ENCODE assay signal across 10 cellular contexts in the genomic region with DNA sequence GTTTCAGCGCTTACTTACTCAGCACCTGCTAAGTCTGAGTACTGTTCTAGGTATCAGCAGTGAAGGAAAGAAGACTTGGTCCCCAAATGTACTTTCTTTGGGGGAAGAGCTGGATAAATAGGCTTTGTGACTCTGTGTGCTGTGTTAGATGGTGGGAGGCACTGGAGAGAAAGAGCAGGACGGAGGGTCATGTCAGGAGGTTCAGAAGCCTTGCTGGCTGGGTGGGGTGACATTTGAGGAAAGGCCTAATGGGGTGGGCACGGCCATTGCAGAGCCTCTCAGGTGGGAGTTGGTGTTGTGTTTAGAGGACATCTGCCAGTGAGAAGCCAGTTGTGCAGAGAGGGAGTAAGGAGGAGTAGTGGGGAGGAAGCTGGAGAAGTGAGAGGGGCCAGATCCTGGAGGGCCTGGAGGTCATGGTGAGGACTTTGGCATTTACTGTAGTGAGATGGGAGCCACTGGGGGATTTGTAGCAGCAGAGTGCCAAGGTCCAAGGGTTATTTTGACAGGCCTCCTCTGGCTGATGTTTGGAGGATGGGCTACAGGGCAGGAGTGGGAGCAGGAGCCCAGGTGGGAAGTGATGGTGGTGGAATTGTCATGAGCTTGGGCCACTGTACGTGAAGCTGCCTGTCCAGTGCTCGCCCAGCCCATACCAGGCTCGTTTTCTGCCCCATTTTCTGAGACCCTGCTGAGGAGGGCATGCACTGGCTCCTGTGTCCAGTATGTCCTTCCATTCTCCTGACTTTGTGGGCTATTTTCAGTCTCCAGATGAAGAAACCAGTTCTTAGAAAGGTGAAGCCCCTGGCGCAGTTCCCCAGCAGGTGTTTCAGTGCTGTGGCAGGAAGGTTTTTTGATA. TPM values are rescaled to one million over a fixed set of nuclear protein-coding genes. Genes with fewer than 3 reads are reported as not detected.
A peak's percentile ranks its signal among the peaks of the same experiment; 100 is the strongest.
DNase-seq lines count a peak whose midpoint lies in the region; ATAC-seq, FAIRE-seq and TF ChIP-seq lines count a peak whose summit lies in the region.
"Had no signal": no experiment of that assay in that cellular context is flagged by ENCODE, and none has a peak within 500 bp of the region (broad histone marks: within the 10 kb centered on the region; RNA-seq: fewer than 3 reads in every experiment).

No MANE protein-coding gene starts in this region.

- no peak overlapping the region for H3K23ac ChIP-seq in mesendoderm (ENCODE audit: low read length)

- H3K27ac Mint-ChIP-seq in activated CD4-positive, alpha-beta T cell treated with anti-CD3 and anti-CD28 coated beads, Interleukin-2, amount 10 ng/mL, durations not matched to agents 7 days and 5 days: peak overlapping the region; percentile 54
- peak overlapping the region; percentile 23 for H3K27ac Mint-ChIP-seq in activated naive CD8-positive, alpha-beta T cell treated with anti-CD3 and anti-CD28 coated beads for 36 hours

- peaks cover 19% of the 10 kb centered on the region for H3K36me3 Mint-ChIP-seq in activated CD4-positive, alpha-beta T cell treated with anti-CD3 and anti-CD28 coated beads, Interleukin-2, amount 10 ng/mL, durations not matched to agents 7 days and 5 days (ENCODE audit: low read depth)
- H3K36me3 Mint-ChIP-seq in activated naive CD8-positive, alpha-beta T cell treated with anti-CD3 and anti-CD28 coated beads for 36 hours: peaks cover 27% of the 10 kb centered on the region

- H3K79me2 ChIP-seq in HepG2 (ENCODE audit: insufficient read depth, low read length) (peaks cover 50% of the 10 kb centered on the region), mesendoderm (ENCODE audit: control insufficient read depth, insufficient read depth, low read length) (peaks cover 28% of the 10 kb centered on the region)

- H3K79me1 ChIP-seq in mesendoderm (ENCODE audit: low read length): peaks cover 42% of the 10 kb centered on the region

- peaks cover 38% of the 10 kb centered on the region for H3K4me1 Mint-ChIP-seq in activated CD4-positive, alpha-beta T cell treated with anti-CD3 and anti-CD28 coated beads, Interleukin-2, amount 10 ng/mL, durations not matched to agents 7 days and 5 days
- H3K4me1 Mint-ChIP-seq in activated naive CD8-positive, alpha-beta T cell treated with anti-CD3 and anti-CD28 coated beads for 36 hours: peaks cover 40% of the 10 kb centered on the region

- H3K9me3 ChIP-seq in HepG2 (ENCODE audit: low read length): no peaks in the 10 kb centered on the region
- no peaks in the 10 kb centered on the region for H3K9me3 ChIP-seq in subcutaneous abdominal adipose tissue (ENCODE audit: control insufficient read depth in 5 of 5, low read length in 5 of 5)

- H3K27me3 Mint-ChIP-seq in activated CD4-positive, alpha-beta T cell treated with anti-CD3 and anti-CD28 coated beads, Interleukin-2, amount 10 ng/mL, durations not matched to agents 7 days and 5 days: no peaks in the 10 kb centered on the region
- no peaks in the 10 kb centered on the region for H3K27me3 Mint-ChIP-seq in activated naive CD8-positive, alpha-beta T cell treated with anti-CD3 and anti-CD28 coated beads for 36 hours

- no peak overlapping the region for H3K4ac ChIP-seq in mesendoderm (ENCODE audit: low read depth, low read length)

- 56% methylated on average over 7 of the region's 7 CpGs for WGBS in HepG2 (ENCODE audit: low lambda C conversion rate)
- no CpG with 5 or more reads among the region's 7 CpGs for WGBS in mesendoderm (ENCODE audit: extremely low coverage, insufficient coverage, low lambda C conversion rate)

- H3K4me1 ChIP-seq in HepG2 (ENCODE audit: insufficient read depth, low read length) (peaks cover 60% of the 10 kb centered on the region), subcutaneous abdominal adipose tissue (ENCODE audit: control insufficient read depth in 5 of 5, insufficient read depth in 5 of 5, low read length in 5 of 5) (peaks cover 39 to 89% (median 69%) of the 10 kb centered on the region in 5 donors), mesendoderm (ENCODE audit: control insufficient read depth, low read depth, low read length) (peaks cover 5% of the 10 kb centered on the region)

- H3K9me3 Mint-ChIP-seq in activated CD4-positive, alpha-beta T cell treated with anti-CD3 and anti-CD28 coated beads, Interleukin-2, amount 10 ng/mL, durations not matched to agents 7 days and 5 days: no peaks in the 10 kb centered on the region
- no peaks in the 10 kb centered on the region for H3K9me3 Mint-ChIP-seq in activated naive CD8-positive, alpha-beta T cell treated with anti-CD3 and anti-CD28 coated beads for 36 hours

- H3K18ac ChIP-seq in mesendoderm (ENCODE audit: low read length): no peak overlapping the region

- H3K9ac ChIP-seq in HepG2 (ENCODE audit: insufficient read depth, low read depth, low read length) (peak overlapping the region; percentile 100), subcutaneous abdominal adipose tissue (ENCODE audit: low read length in 5 of 5) (peak overlapping the region; percentile 57 to 99 (median 68)), mesendoderm (ENCODE audit: low read length) (no peak overlapping the region)

- intact Hi-C loops in HepG2 (cut with micrococcal nuclease; ENCODE audit: unreplicated experiment): loop anchor here (1.0 to 5.0 kb wide), 2 partner anchors 34 to 142 kb away; no protein-coding TSS in a partner anchor

- no peak overlapping the region for H3K56ac ChIP-seq in mesendoderm (ENCODE audit: low read length)

- H4K20me1 ChIP-seq in HepG2 (ENCODE audit: insufficient read depth, low read length): peaks cover 18% of the 10 kb centered on the region; the same call in 1 of the 2 replicates

- H2BK5ac ChIP-seq in mesendoderm (ENCODE audit: low read length): no peak overlapping the region

- CTCF ChIA-PET in activated CD4-positive, alpha-beta T cell treated with anti-CD3 and anti-CD28 coated beads, Interleukin-2, amount 10 ng/mL, durations not matched to agents 7 days and 5 days (lab: Charles Lee): interaction anchor here (0.9 to 1.8 kb wide), 3 partner anchors 16 to 95 kb away, joined by 3 to 4 read pairs (median 3); no protein-coding TSS in a partner anchor
- CTCF ChIA-PET in HepG2 (lab: Yijun Ruan, JAX; ENCODE audit: low intra/inter-chr PET ratio, low total read pairs): no interaction called here

- peak; percentile 31 to 48; a peak in 3 of 4 replicates for TF ChIP-seq POLR2A in HepG2 (IDR thresholded peaks at IDR 0.05; ENCODE audit: insufficient read depth in 1 of 2, low read depth in 2 of 2, low read length in 2 of 2)

- H3K4me3 ChIP-seq in HepG2 (replicated peaks in 1 of 3; ENCODE audit: insufficient read depth in 1 of 3, low read depth in 2 of 3, low read length in 3 of 3) (peak overlapping the region in 2 of 3 experiments; percentile 3 to 43; a peak in 4 of 6 replicates), subcutaneous abdominal adipose tissue (ENCODE audit: low read depth in 1 of 5, low read length in 5 of 5) (peak overlapping the region in 2 of 5 donors; percentile 2 to 6), mesendoderm (ENCODE audit: low read length) (no peak overlapping the region)

- ATAC-seq in HepG2 (peak; percentile 81), HG02610 (IDR thresholded peaks at IDR 0.05; ENCODE audit: unreplicated experiment) (no peak)

- no peaks in the 10 kb centered on the region; a peak in 1 of 5 replicates for H3K27me3 ChIP-seq in HepG2 (ENCODE audit: control insufficient read depth in 1 of 2, insufficient read depth in 2 of 2, low read length in 2 of 2)
- H3K27me3 ChIP-seq in subcutaneous abdominal adipose tissue (ENCODE audit: control insufficient read depth in 5 of 5, insufficient read depth in 4 of 5, low read length in 5 of 5): peaks cover 0 to 3% (median 0%) of the 10 kb centered on the region in 5 donors
- no peaks in the 10 kb centered on the region for H3K27me3 ChIP-seq in mesendoderm (ENCODE audit: insufficient read depth, low read length, poor library complexity)

- no peak overlapping the region for H4K5ac ChIP-seq in mesendoderm (ENCODE audit: low read length)

- DNase-seq in activated CD4-positive, alpha-beta T cell treated with anti-CD3 and anti-CD28 coated beads, Interleukin-2, amount 10 ng/mL, durations not matched to agents 7 days and 5 days: peak; percentile 4
- DNase-seq in activated CD4-positive, alpha-beta T cell treated with anti-CD3 and anti-CD28 coated beads, Interleukin-2, amount 50 U/mL, for 4 hours: no peak
- no peak for DNase-seq in activated naive CD8-positive, alpha-beta T cell treated with anti-CD3 and anti-CD28 coated beads for 36 hours
- peak; percentile 79 for DNase-seq in HepG2 (ENCODE audit: low spot score)
- no peak for DNase-seq in mesendoderm
- DNase-seq in NOMO-1 (lab: John Stamatoyannopoulos, UW; ENCODE audit: unreplicated experiment in 2 of 2): no peak
- DNase-seq: NCI-H446; stimulated activated CD4-positive, alpha-beta T cell treated with anti-CD3 and anti-CD28 coated beads, Interleukin-1b, Interleukin-23, amount 100 ng/mL, for 48 hours had no signal

- H2BK15ac ChIP-seq in mesendoderm (replicated peaks; ENCODE audit: low read depth): no peak overlapping the region

- TF ChIP-seq RAD21 in HepG2 (CRISPR knock-in tag; IDR thresholded peaks at IDR 0.05): peak; percentile 50; the same call in 1 of the 2 replicates

- TF ChIP-seq CTCF in HepG2 (CRISPR knock-in tag; IDR thresholded peaks at IDR 0.05): peak; percentile 53

- H2AK5ac ChIP-seq in mesendoderm (ENCODE audit: low read length): no peak overlapping the region

- in situ Hi-C loops in HepG2 (cut with HindIII; ENCODE audit: extremely low pct_ligation_motif_present, low pct_unique_long_range_greater_than_20kb): no loop called here

- peak; percentile 96 for FAIRE-seq in HepG2 (lab: Jason Lieb, UNC)

- no peak overlapping the region for H4K8ac ChIP-seq in mesendoderm (ENCODE audit: low read depth, low read length)

- H3K4me2 ChIP-seq in HepG2 (ENCODE audit: low read depth, low read length) (peak overlapping the region; percentile 98), mesendoderm (ENCODE audit: low read length) (no peak overlapping the region)

- POLR2A ChIA-PET in activated CD4-positive, alpha-beta T cell treated with anti-CD3 and anti-CD28 coated beads, Interleukin-2, amount 10 ng/mL, durations not matched to agents 7 days and 5 days (lab: Charles Lee): no interaction called here
- POLR2A ChIA-PET in HepG2 (lab: Yijun Ruan, JAX): interaction anchor here (0.9 to 3.4 kb wide), 10 partner anchors 8 to 140 kb away, joined by 3 to 15 read pairs (median 4); a partner anchor contains a TSS

- no peak overlapping the region for H2BK120ac ChIP-seq in mesendoderm (ENCODE audit: low read depth, low read length)

- peak in 1 of 2 experiments; percentile 67; a peak in 1 of 4 replicates for TF ChIP-seq EP300 in HepG2 (IDR thresholded peaks at IDR 0.05; ENCODE audit: low read depth in 2 of 2, low read length in 2 of 2)
- peak; percentile 23; the same call in 1 of the 2 replicates for TF ChIP-seq EP300 in HepG2 (CRISPR knock-in tag; IDR thresholded peaks at IDR 0.05; ENCODE audit: borderline replicate concordance)

- BruUV-seq in HepG2 (replicated peaks; lab: Mats Ljungman, UMichigan): no TSS peak

- H2AFZ ChIP-seq in HepG2 (ENCODE audit: low read length): no peak overlapping the region

- peaks cover 6 to 9% of the 10 kb centered on the region in 2 experiments; a peak in 3 of 5 replicates for H3K36me3 ChIP-seq in HepG2 (replicated peaks in 1 of 2; ENCODE audit: control insufficient read depth in 1 of 2, insufficient read depth in 2 of 2, low read length in 2 of 2)
- H3K36me3 ChIP-seq in subcutaneous abdominal adipose tissue (ENCODE audit: control insufficient read depth in 5 of 5, insufficient read depth in 5 of 5, low read length in 5 of 5): peaks cover 0 to 7% (median under 1%) of the 10 kb centered on the region in 5 donors
- no peaks in the 10 kb centered on the region for H3K36me3 ChIP-seq in mesendoderm (ENCODE audit: control insufficient read depth, insufficient read depth, low read length)

- H3K4me3 Mint-ChIP-seq in activated CD4-positive, alpha-beta T cell treated with anti-CD3 and anti-CD28 coated beads, Interleukin-2, amount 10 ng/mL, durations not matched to agents 7 days and 5 days: peak overlapping the region; percentile 22
- no peak overlapping the region for H3K4me3 Mint-ChIP-seq in activated naive CD8-positive, alpha-beta T cell treated with anti-CD3 and anti-CD28 coated beads for 36 hours

- peak overlapping the region; percentile 98 for H3K27ac ChIP-seq in HepG2 (ENCODE audit: extremely low read length, insufficient read depth, low read length)
- H3K27ac ChIP-seq in subcutaneous abdominal adipose tissue (ENCODE audit: low read depth, low read length): peak overlapping the region; percentile 100
- H3K27ac ChIP-seq in mesendoderm (ENCODE audit: low read depth, low read length): no peak overlapping the region

RNA-seq across cellular contexts. Expression of a gene that starts 0.9 kb away (rescaled TPM):
- 1 to 10 TPM; 1.4 to 2.2 TPM for total RNA-seq in activated CD4-positive, alpha-beta T cell treated with anti-CD3 and anti-CD28 coated beads, Interleukin-2, amount 10 ng/mL, durations not matched to agents 7 days and 5 days
- total RNA-seq in activated naive CD8-positive, alpha-beta T cell treated with anti-CD3 and anti-CD28 coated beads for 36 hours: 1 to 10 TPM; 3.3 to 3.9 TPM
- 0.87 and 1.2 TPM in 2 replicates for total RNA-seq in HepG2 (2016; rRNA removed; fragmentation: Illumina TruSeq; extraction: Trizol)
- 0.79 and 0.91 TPM in 2 replicates for total RNA-seq in HepG2 (2016; cell fraction: cytosol; rRNA removed; fragmentation: Illumina TruSeq; extraction: Trizol; ENCODE audit: low read depth)
- total RNA-seq in HepG2 (2016; cell fraction: insoluble cytoplasmic fraction; rRNA removed; fragmentation: Illumina TruSeq; extraction: Trizol): 0.89 and 1.1 TPM in 2 replicates
- 0.48 and 0.93 TPM in 2 replicates for total RNA-seq in HepG2 (2016; cell fraction: membrane; rRNA removed; fragmentation: Illumina TruSeq; extraction: Trizol)
- 0.66 and 0.81 TPM in 2 replicates for total RNA-seq in HepG2 (2016; cell fraction: nucleus; rRNA removed; fragmentation: Illumina TruSeq; extraction: Trizol)
- polyA plus RNA-seq in HepG2 (2011; rRNA removed): 2.4 and 2.9 TPM in 2 replicates
- 2.5 and 3.1 TPM in 2 replicates for polyA plus RNA-seq in HepG2 (2011; cell fraction: cytosol; rRNA removed)
- 6.1 and 6.2 TPM in 2 replicates for polyA plus RNA-seq in HepG2 (2011; cell fraction: nucleus; rRNA removed)
- 2.1 and 4.3 TPM in 2 replicates for polyA plus RNA-seq in HepG2 (2012)
- polyA plus RNA-seq in HepG2 (2016; cell fraction: cytosol; fragmentation: Illumina TruSeq; extraction: Trizol; ENCODE audit: low read depth): 0.62 and 0.94 TPM in 2 replicates
- 0.67 and 0.96 TPM in 2 replicates for polyA plus RNA-seq in HepG2 (2016; cell fraction: insoluble cytoplasmic fraction; fragmentation: Illumina TruSeq; extraction: Trizol; ENCODE audit: low read depth)
- 0.65 and 0.68 TPM in 2 replicates for polyA plus RNA-seq in HepG2 (2016; cell fraction: membrane; fragmentation: Illumina TruSeq; extraction: Trizol; ENCODE audit: low read depth)
- 1.5 and 1.6 TPM in 2 replicates for polyA plus RNA-seq in HepG2 (2016; cell fraction: nucleus; fragmentation: Illumina TruSeq; extraction: Trizol; ENCODE audit: insufficient read depth, low read depth)
- 0.42 and 0.92 TPM in 2 replicates for polyA minus RNA-seq in HepG2 (2011; rRNA and poly(A)+ RNA removed; ENCODE audit: low replicate concordance)
- 0.62 and 0.89 TPM in 2 replicates for polyA minus RNA-seq in HepG2 (2011; cell fraction: cytosol; rRNA and poly(A)+ RNA removed)
- polyA minus RNA-seq in HepG2 (2011; cell fraction: nucleus; rRNA and poly(A)+ RNA removed): 0.37 and 0.64 TPM in 2 replicates
- 1.2 TPM for polyA plus RNA-seq in mesendoderm (2013, experiment 1 of 2)
- polyA plus RNA-seq in mesendoderm (2013, experiment 2 of 2): 1.1 TPM

Comparison
In these comparisons a context has a peak if more than half of its experiments do, and no peak if none do; other contexts are left out.
1. DNase-seq: peak in activated CD4-positive, alpha-beta T cell treated with anti-CD3 and anti-CD28 coated beads, Interleukin-2, amount 10 ng/mL, durations not matched to agents 7 days and 5 days (single experiment) and HepG2 (single experiment); none in activated CD4-positive, alpha-beta T cell treated with anti-CD3 and anti-CD28 coated beads, Interleukin-2, amount 50 U/mL, for 4 hours (0 of 2), activated naive CD8-positive, alpha-beta T cell treated with anti-CD3 and anti-CD28 coated beads for 36 hours (single experiment), mesendoderm (single experiment) and NOMO-1 (0 of 2).